9 cellular contexts compared by ENCODE assay signal in the genomic region with DNA sequence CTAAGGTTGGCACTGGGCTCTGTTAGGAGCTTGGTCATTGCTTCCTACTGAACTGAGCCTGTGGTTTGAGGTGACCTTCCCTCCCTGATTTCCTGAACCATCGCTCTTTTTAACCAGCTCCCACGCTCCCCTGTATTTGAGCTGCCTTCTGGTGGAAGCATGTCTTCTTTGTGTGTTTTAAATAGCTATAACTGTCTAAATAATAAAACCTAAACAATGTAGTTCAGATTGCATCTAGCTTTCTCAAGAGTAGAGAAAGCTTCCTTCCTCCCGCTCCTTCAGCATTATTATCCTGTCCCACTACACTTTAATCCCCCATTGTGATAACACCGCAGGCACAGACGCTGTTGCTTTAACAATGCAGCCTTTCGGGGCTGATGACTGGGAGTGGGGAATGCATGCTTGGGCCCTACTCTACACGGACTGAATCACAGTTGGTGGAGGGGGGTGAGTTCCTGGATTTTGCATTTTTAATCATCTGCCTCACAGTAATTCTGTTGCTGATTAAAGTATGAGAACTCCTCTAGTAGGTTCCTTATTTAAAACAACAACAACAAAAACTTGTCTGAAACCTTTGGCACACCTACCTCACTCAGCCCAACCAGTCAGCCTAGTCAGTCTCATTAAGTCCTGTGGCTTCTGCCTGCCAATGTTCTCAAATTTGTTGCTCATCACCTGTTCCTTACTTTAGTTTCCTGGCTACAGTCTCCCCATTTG. TPM values are rescaled to one million over a fixed set of nuclear protein-coding genes. Genes with fewer than 3 reads are reported as not detected.
DNase-seq lines count a peak whose midpoint lies in the region; ATAC-seq and TF ChIP-seq lines count a peak whose summit lies in the region.
"Had no signal": no experiment of that assay in that cellular context is flagged by ENCODE, and none has a peak within 500 bp of the region (broad histone marks: within the 10 kb centered on the region; RNA-seq: fewer than 3 reads in every experiment).

No MANE protein-coding gene starts in this region.

- ATAC-seq in SK-N-SH treated with all-trans-retinoic acid at 6 μM for 48 hours: peak; percentile 67

- in situ Hi-C loops in HAP-1 (cut with MboI; ENCODE audit: low sequenced_read_pairs): loop anchor here (10.0 kb wide), 1 partner anchor 102 kb away; no protein-coding TSS in a partner anchor

- H3K4me3 Mint-ChIP-seq in progenitor cell of endocrine pancreas (ENCODE audit: low read depth): peak overlapping the region; percentile 43

- H3K36me3 Mint-ChIP-seq in progenitor cell of endocrine pancreas (ENCODE audit: insufficient read depth): peaks cover 9% of the 10 kb centered on the region

- H3K4me1 Mint-ChIP-seq in progenitor cell of endocrine pancreas (ENCODE audit: low read depth): peaks cover 76% of the 10 kb centered on the region

- peak overlapping the region; percentile 40 for H3K27ac Mint-ChIP-seq in progenitor cell of endocrine pancreas

- H3K4me3 ChIP-seq in HAP-1 (no peak overlapping the region), fibroblast of pulmonary artery (replicated peaks; ENCODE audit: low read depth, low read length) (peak overlapping the region; percentile 12)

- no peaks in the 10 kb centered on the region for H3K27me3 Mint-ChIP-seq in progenitor cell of endocrine pancreas

- H3K27me3 ChIP-seq in HAP-1 (ENCODE audit: low read depth): no peaks in the 10 kb centered on the region

- peaks cover 44% of the 10 kb centered on the region for H3K4me1 ChIP-seq in HAP-1

- peak; percentile 88 to 99 for DNase-seq in HAP-1 (ENCODE audit: low spot score in 2 of 2)
- peak; percentile 57 for DNase-seq in fibroblast of pulmonary artery (ENCODE audit: low read depth)
- DNase-seq in progenitor cell of endocrine pancreas (ENCODE audit: low spot score, unreplicated experiment): no peak
- no peak for DNase-seq in CD1c-positive myeloid dendritic cell (ENCODE audit: extremely low spot score)
- DNase-seq in SKM-1 (lab: John Stamatoyannopoulos, UW; ENCODE audit: unreplicated experiment): no peak
- DNase-seq in NCI-H2081 treated with DMSO at 0.1 percent for 48 hours (lab: John Stamatoyannopoulos, UW): no peak
- DNase-seq in COLO668 (lab: John Stamatoyannopoulos, UW; ENCODE audit: unreplicated experiment): no peak
- DNase-seq: left colon had no signal

- H3K36me3 ChIP-seq in HAP-1 (replicated peaks): peaks cover 5% of the 10 kb centered on the region; the same call in 1 of the 2 replicates

- H3K9me3 Mint-ChIP-seq in progenitor cell of endocrine pancreas (ENCODE audit: low read depth): peaks cover 3% of the 10 kb centered on the region

- H3K9me3 ChIP-seq in HAP-1: no peaks in the 10 kb centered on the region

- TF ChIP-seq CTCF in fibroblast of pulmonary artery (IDR thresholded peaks at IDR 0.05; ENCODE audit: low read length, missing control alignments) (no peak), progenitor cell of endocrine pancreas (IDR thresholded peaks at IDR 0.05; ENCODE audit: unreplicated experiment) (no peak)

TF ChIP-seq in SK-N-SH treated with all-trans-retinoic acid at 6 μM for 48 hours, 23 proteins besides CTCF, POLR2A, EP300 and RAD21:
- TF ChIP-seq, protein P1, sequence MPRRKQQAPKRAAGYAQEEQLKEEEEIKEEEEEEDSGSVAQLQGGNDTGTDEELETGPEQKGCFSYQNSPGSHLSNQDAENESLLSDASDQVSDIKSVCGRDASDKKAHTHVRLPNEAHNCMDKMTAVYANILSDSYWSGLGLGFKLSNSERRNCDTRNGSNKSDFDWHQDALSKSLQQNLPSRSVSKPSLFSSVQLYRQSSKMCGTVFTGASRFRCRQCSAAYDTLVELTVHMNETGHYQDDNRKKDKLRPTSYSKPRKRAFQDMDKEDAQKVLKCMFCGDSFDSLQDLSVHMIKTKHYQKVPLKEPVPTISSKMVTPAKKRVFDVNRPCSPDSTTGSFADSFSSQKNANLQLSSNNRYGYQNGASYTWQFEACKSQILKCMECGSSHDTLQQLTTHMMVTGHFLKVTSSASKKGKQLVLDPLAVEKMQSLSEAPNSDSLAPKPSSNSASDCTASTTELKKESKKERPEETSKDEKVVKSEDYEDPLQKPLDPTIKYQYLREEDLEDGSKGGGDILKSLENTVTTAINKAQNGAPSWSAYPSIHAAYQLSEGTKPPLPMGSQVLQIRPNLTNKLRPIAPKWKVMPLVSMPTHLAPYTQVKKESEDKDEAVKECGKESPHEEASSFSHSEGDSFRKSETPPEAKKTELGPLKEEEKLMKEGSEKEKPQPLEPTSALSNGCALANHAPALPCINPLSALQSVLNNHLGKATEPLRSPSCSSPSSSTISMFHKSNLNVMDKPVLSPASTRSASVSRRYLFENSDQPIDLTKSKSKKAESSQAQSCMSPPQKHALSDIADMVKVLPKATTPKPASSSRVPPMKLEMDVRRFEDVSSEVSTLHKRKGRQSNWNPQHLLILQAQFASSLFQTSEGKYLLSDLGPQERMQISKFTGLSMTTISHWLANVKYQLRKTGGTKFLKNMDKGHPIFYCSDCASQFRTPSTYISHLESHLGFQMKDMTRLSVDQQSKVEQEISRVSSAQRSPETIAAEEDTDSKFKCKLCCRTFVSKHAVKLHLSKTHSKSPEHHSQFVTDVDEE (CRISPR knock-in tag; IDR thresholded peaks at IDR 0.05): no peak
- TF ChIP-seq, protein P2, sequence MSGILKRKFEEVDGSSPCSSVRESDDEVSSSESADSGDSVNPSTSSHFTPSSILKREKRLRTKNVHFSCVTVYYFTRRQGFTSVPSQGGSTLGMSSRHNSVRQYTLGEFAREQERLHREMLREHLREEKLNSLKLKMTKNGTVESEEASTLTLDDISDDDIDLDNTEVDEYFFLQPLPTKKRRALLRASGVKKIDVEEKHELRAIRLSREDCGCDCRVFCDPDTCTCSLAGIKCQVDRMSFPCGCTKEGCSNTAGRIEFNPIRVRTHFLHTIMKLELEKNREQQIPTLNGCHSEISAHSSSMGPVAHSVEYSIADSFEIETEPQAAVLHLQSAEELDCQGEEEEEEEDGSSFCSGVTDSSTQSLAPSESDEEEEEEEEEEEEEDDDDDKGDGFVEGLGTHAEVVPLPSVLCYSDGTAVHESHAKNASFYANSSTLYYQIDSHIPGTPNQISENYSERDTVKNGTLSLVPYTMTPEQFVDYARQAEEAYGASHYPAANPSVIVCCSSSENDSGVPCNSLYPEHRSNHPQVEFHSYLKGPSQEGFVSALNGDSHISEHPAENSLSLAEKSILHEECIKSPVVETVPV (CRISPR knock-in tag; IDR thresholded peaks at IDR 0.05): no peak
- TF ChIP-seq, protein P3, sequence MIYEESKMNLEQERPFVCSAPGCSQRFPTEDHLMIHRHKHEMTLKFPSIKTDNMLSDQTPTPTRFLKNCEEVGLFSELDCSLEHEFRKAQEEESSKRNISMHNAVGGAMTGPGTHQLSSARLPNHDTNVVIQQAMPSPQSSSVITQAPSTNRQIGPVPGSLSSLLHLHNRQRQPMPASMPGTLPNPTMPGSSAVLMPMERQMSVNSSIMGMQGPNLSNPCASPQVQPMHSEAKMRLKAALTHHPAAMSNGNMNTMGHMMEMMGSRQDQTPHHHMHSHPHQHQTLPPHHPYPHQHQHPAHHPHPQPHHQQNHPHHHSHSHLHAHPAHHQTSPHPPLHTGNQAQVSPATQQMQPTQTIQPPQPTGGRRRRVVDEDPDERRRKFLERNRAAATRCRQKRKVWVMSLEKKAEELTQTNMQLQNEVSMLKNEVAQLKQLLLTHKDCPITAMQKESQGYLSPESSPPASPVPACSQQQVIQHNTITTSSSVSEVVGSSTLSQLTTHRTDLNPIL (CRISPR knock-in tag; IDR thresholded peaks at IDR 0.05; ENCODE audit: low read depth): no peak
- TF ChIP-seq, protein P4, sequence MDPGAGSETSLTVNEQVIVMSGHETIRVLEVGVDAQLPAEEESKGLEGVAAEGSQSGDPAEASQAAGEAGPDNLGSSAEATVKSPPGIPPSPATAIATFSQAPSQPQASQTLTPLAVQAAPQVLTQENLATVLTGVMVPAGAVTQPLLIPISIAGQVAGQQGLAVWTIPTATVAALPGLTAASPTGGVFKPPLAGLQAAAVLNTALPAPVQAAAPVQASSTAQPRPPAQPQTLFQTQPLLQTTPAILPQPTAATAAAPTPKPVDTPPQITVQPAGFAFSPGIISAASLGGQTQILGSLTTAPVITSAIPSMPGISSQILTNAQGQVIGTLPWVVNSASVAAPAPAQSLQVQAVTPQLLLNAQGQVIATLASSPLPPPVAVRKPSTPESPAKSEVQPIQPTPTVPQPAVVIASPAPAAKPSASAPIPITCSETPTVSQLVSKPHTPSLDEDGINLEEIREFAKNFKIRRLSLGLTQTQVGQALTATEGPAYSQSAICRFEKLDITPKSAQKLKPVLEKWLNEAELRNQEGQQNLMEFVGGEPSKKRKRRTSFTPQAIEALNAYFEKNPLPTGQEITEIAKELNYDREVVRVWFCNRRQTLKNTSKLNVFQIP (CRISPR knock-in tag; IDR thresholded peaks at IDR 0.05; ENCODE audit: borderline replicate concordance, low read depth): no peak

RNA-seq across cellular contexts. Expression of a gene that starts 6.6 kb away (rescaled TPM):
- 280 and 288 TPM in 2 replicates for total RNA-seq in progenitor cell of endocrine pancreas

Comparison
In these comparisons a context has a peak if more than half of its experiments do, and no peak if none do; other contexts are left out.
1. DNase-seq: peak in HAP-1 (2 of 2) and fibroblast of pulmonary artery (single experiment); none in progenitor cell of endocrine pancreas (single experiment), CD1c-positive myeloid dendritic cell (single experiment), SKM-1 (single experiment), NCI-H2081 treated with DMSO at 0.1 percent for 48 hours (single experiment) and COLO668 (single experiment).